In the genomic region with DNA sequence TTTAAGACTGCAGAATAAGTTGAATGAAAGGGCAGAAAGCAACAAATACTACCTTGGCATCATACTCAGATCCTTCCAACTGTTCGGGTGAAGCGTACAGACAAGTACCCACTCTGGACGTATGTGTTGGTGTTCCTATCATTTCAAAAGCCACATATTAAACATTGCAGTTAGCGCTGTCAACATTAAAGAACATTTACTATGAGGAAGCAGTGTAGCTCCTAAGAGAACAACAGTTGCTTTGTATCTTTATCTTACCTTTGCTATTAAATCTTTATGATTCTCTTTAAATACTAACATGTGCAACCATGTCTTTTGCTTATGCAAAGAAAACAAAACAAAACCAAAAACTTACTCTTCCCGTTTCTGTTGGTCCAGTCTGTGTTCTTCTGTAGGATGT, we compare ENCODE assay signal across 26 cellular contexts. TPM values are rescaled to one million over a fixed set of nuclear protein-coding genes. Genes with fewer than 3 reads are reported as not detected.
"Had no signal": no experiment of that assay in that cellular context is flagged by ENCODE, and none has a peak within 500 bp of the region (broad histone marks: within the 10 kb centered on the region; RNA-seq: fewer than 3 reads in every experiment).

No MANE protein-coding gene starts in this region.

- H3K4me3 Mint-ChIP-seq: activated CD4-positive, alpha-beta T cell treated with anti-CD3 and anti-CD28 coated beads for 36 hours; activated CD8-positive, alpha-beta memory T cell treated with anti-CD3 and anti-CD28 coated beads, Interleukin-2, amount 10 ng/mL, durations not matched to agents 7 days and 5 days; natural killer cell treated with Interleukin-12 subunit alpha and Interleukin-12 subunit beta and Interleukin-15 and Interleukin-18, amount 100 ng/mL, for 72 hours; stimulated activated naive CD8-positive, alpha-beta T cell treated with anti-CD3 and anti-CD28 coated beads, Interleukin-15, Interleukin-2, amounts not matched to agents 100 ng/mL and 50 ng/mL, for 24 hours had no signal

- H3K27ac Mint-ChIP-seq: activated CD4-positive, alpha-beta T cell treated with anti-CD3 and anti-CD28 coated beads for 36 hours; activated CD8-positive, alpha-beta memory T cell treated with anti-CD3 and anti-CD28 coated beads, Interleukin-2, amount 10 ng/mL, durations not matched to agents 7 days and 5 days; stimulated activated naive CD8-positive, alpha-beta T cell treated with anti-CD3 and anti-CD28 coated beads, Interleukin-15, Interleukin-2, amounts not matched to agents 100 ng/mL and 50 ng/mL, for 24 hours had no signal

- ATAC-seq: activated CD4-positive, alpha-beta T cell treated with anti-CD3 and anti-CD28 coated beads for 36 hours; activated CD8-positive, alpha-beta memory T cell treated with anti-CD3 and anti-CD28 coated beads, Interleukin-2, amount 10 ng/mL, durations not matched to agents 7 days and 5 days; body of pancreas; esophagus mucosa; left lung; natural killer cell treated with Interleukin-12 subunit alpha and Interleukin-12 subunit beta and Interleukin-15 and Interleukin-18, amount 100 ng/mL, for 72 hours; pancreas; right cardiac atrium; upper lobe of right lung had no signal

- H3K9me3 Mint-ChIP-seq: immature natural killer cell; natural killer cell treated with Interleukin-12 subunit alpha and Interleukin-12 subunit beta and Interleukin-15 and Interleukin-18, amount 100 ng/mL, for 72 hours; stimulated activated naive CD8-positive, alpha-beta T cell treated with anti-CD3 and anti-CD28 coated beads, Interleukin-15, Interleukin-2, amounts not matched to agents 100 ng/mL and 50 ng/mL, for 24 hours had no signal

- DNase-seq: activated CD4-positive, alpha-beta T cell treated with anti-CD3 and anti-CD28 coated beads for 36 hours; activated CD4-positive, alpha-beta T cell treated with anti-CD3 and anti-CD28 coated beads, Interleukin-2, amount 50 U/mL, for 4 hours; activated CD8-positive, alpha-beta memory T cell treated with anti-CD3 and anti-CD28 coated beads, Interleukin-2, amount 10 ng/mL, durations not matched to agents 7 days and 5 days; activated gamma-delta T cell treated with Interleukin-2 at 50 U/mL for 16 hours; activated T-cell treated with anti-CD3 and anti-CD28 coated beads for 4 hours; anterior cingulate cortex; body of pancreas; effector memory CD4-positive, alpha-beta T cell; foreskin melanocyte; immature natural killer cell; left lung; pancreas; right cardiac atrium; stimulated activated CD4-positive, alpha-beta T cell treated with anti-CD3 and anti-CD28 coated beads, Interleukin-4, amount 100 ng/mL, for 24 hours; substantia nigra; SW 1271; thyroid gland had no signal

- H3K27me3 Mint-ChIP-seq: activated CD4-positive, alpha-beta T cell treated with anti-CD3 and anti-CD28 coated beads for 36 hours; activated CD8-positive, alpha-beta memory T cell treated with anti-CD3 and anti-CD28 coated beads, Interleukin-2, amount 10 ng/mL, durations not matched to agents 7 days and 5 days; natural killer cell treated with Interleukin-12 subunit alpha and Interleukin-12 subunit beta and Interleukin-15 and Interleukin-18, amount 100 ng/mL, for 72 hours; stimulated activated naive CD8-positive, alpha-beta T cell treated with anti-CD3 and anti-CD28 coated beads, Interleukin-15, Interleukin-2, amounts not matched to agents 100 ng/mL and 50 ng/mL, for 24 hours had no signal

RNA-seq across cellular contexts. Expression of a gene that starts 2.6 kb away (rescaled TPM):
- total RNA-seq: body of pancreas; cardiac septum; esophagus mucosa; hepatocyte; kidney epithelial cell; lung; natural killer cell treated with Interleukin-12 subunit alpha and Interleukin-12 subunit beta and Interleukin-15 and Interleukin-18, amount 100 ng/mL, for 72 hours; pancreas; right cardiac atrium; thyroid gland; upper lobe of right lung had no signal

RNA-seq across cellular contexts. Expression of a gene that starts 58.1 kb away (rescaled TPM):
- total RNA-seq: activated CD8-positive, alpha-beta memory T cell treated with anti-CD3 and anti-CD28 coated beads, Interleukin-2, amount 10 ng/mL, durations not matched to agents 7 days and 5 days; body of pancreas; cardiac septum; esophagus mucosa; hepatocyte; kidney epithelial cell; mesenteric fat pad; right cardiac atrium; upper lobe of right lung had no signal
